17 cellular contexts compared by ENCODE assay signal in genomic region chr6:53987527-53987888, GRCh38.
"Had no signal": no experiment of that assay in that cellular context is flagged by ENCODE, and none has a peak within 500 bp of the region (broad histone marks: within the 10 kb centered on the region; RNA-seq: fewer than 3 reads in every experiment).

No MANE protein-coding gene starts in this region.

- H3K27me3 ChIP-seq: colonic mucosa, tibial nerve, vagina had no signal

- H3K27me3 Mint-ChIP-seq: activated naive CD8-positive, alpha-beta T cell had no signal

- DNase-seq: activated CD4-positive, alpha-beta T cell treated with anti-CD3 and anti-CD28 coated beads for 36 hours; activated CD4-positive, alpha-beta T cell treated with anti-CD3 and anti-CD28 coated beads, Interleukin-2, amount 50 U/mL, for 48 hours; activated T-cell treated with anti-CD3 and anti-CD28 coated beads for 4 hours; colonic mucosa; erythroblast; foreskin melanocyte; natural killer cell; stimulated activated naive CD8-positive, alpha-beta T cell treated with anti-CD3 and anti-CD28 coated beads, Interleukin-15, Interleukin-2, amounts not matched to agents 100 U/mL and 50 U/mL, for 24 hours; substantia nigra; T-helper 17 cell had no signal

- H3K27ac Mint-ChIP-seq: activated CD4-positive, alpha-beta T cell treated with anti-CD3 and anti-CD28 coated beads for 36 hours; activated naive CD8-positive, alpha-beta T cell; activated T-helper 1 cell treated with anti-CD3 and anti-CD28 coated beads, Interleukin-12 subunit alpha, Interleukin-12 subunit beta, Interleukin-2, Interleukin-4 antibody, amounts not matched to agents 30 ng/mL and 10 ng/mL and 1 ng/mL, durations not matched to agents 14 hours and 24 hours and 36 hours; memory B cell; natural killer cell; T-helper 17 cell had no signal

- H3K9me3 ChIP-seq: colonic mucosa, tibial nerve, vagina had no signal

- H3K4me3 Mint-ChIP-seq: activated CD4-positive, alpha-beta T cell treated with anti-CD3 and anti-CD28 coated beads for 36 hours; activated naive CD8-positive, alpha-beta T cell; activated T-helper 1 cell treated with anti-CD3 and anti-CD28 coated beads, Interleukin-12 subunit alpha, Interleukin-12 subunit beta, Interleukin-2, Interleukin-4 antibody, amounts not matched to agents 30 ng/mL and 10 ng/mL and 1 ng/mL, durations not matched to agents 14 hours and 24 hours and 36 hours; memory B cell; natural killer cell; T-helper 17 cell had no signal

- H3K36me3 Mint-ChIP-seq: activated naive CD8-positive, alpha-beta T cell; memory B cell; natural killer cell had no signal

- H3K4me1 ChIP-seq: colonic mucosa had no signal

- H3K36me3 ChIP-seq: colonic mucosa, tibial nerve, vagina had no signal

- FAIRE-seq: endometrium had no signal

- H3K4me1 Mint-ChIP-seq: activated CD4-positive, alpha-beta T cell treated with anti-CD3 and anti-CD28 coated beads for 36 hours; memory B cell; natural killer cell had no signal

- H3K9me3 Mint-ChIP-seq: activated T-helper 1 cell treated with anti-CD3 and anti-CD28 coated beads, Interleukin-12 subunit alpha, Interleukin-12 subunit beta, Interleukin-2, Interleukin-4 antibody, amounts not matched to agents 30 ng/mL and 10 ng/mL and 1 ng/mL, durations not matched to agents 14 hours and 24 hours and 36 hours; natural killer cell had no signal

- ATAC-seq: activated CD4-positive, alpha-beta T cell treated with anti-CD3 and anti-CD28 coated beads for 36 hours; natural killer cell; stimulated activated naive CD8-positive, alpha-beta T cell treated with anti-CD3 and anti-CD28 coated beads, Interleukin-15, Interleukin-2, amounts not matched to agents 100 U/mL and 50 U/mL, for 24 hours; T-helper 17 cell had no signal

- H3K4me3 ChIP-seq: colonic mucosa, skin epidermis, tibial nerve, vagina had no signal

- H3K27ac ChIP-seq: colonic mucosa, skin epidermis, vagina had no signal
